Comparison of ENCODE assay signal across 16 cellular contexts in the genomic region with DNA sequence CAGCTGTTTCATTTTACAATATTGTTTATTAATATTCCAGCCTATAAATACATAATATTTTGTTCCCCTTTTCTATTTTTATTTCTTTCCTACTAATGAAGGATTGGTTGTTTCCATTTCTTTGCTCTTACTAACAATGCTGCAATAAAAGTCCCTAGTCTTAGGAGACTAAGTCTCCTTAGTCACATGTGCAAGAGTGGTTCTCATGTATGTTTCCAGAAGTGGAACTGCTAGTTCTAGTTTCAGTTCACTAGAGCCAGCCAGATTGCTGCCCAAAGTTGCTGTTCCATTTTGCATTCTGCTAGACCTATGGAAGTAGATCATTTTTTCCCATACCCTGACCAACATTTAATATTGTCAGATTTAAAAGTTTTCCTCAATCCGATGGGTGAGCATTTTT. TPM values are rescaled to one million over a fixed set of nuclear protein-coding genes. Genes with fewer than 3 reads are reported as not detected.
A peak's percentile ranks its signal among the peaks of the same experiment; 100 is the strongest.
DNase-seq lines count a peak whose midpoint lies in the region; ATAC-seq lines count a peak whose summit lies in the region.
"Had no signal": no experiment of that assay in that cellular context is flagged by ENCODE, and none has a peak within 500 bp of the region (broad histone marks: within the 10 kb centered on the region; RNA-seq: fewer than 3 reads in every experiment).

No MANE protein-coding gene starts in this region.

- peak; percentile 12 for DNase-seq in putamen (ENCODE audit: low spot score)
- no peak for DNase-seq in nucleus accumbens (lab: John Stamatoyannopoulos, UW)
- DNase-seq in DMS79 (lab: John Stamatoyannopoulos, UW): no peak
- no peak for DNase-seq in mucosa of gallbladder (ENCODE audit: low spot score)
- DNase-seq in DMS 273 (lab: John Stamatoyannopoulos, UW; ENCODE audit: unreplicated experiment): no peak
- DNase-seq: activated CD4-positive, alpha-beta T cell treated with anti-CD3 and anti-CD28 coated beads for 48 hours; activated effector memory CD4-positive, alpha-beta T cell treated with Interleukin-2 at 50 U/mL for 16 hours; COR-L47; heart left ventricle; NCI-H1417; stimulated activated CD4-positive, alpha-beta T cell treated with anti-CD3 and anti-CD28 coated beads, Interleukin-4, amount 100 ng/mL, for 4 hours; T-cell had no signal

- ATAC-seq in GM18868 (IDR thresholded peaks at IDR 0.05; ENCODE audit: unreplicated experiment) (peak; percentile 99), HG02642 (IDR thresholded peaks at IDR 0.05; ENCODE audit: poor library complexity, unreplicated experiment) (peak; percentile 70), HG03565 (IDR thresholded peaks at IDR 0.05; ENCODE audit: unreplicated experiment) (peak; percentile 83)
- ATAC-seq: heart left ventricle, T-cell had no signal

RNA-seq across cellular contexts. Expression of a gene that starts 44.3 kb away (rescaled TPM):
- 3.3 TPM for total RNA-seq in mucosa of gallbladder
- total RNA-seq: lung microvascular endothelial cell had no signal

RNA-seq across cellular contexts. Expression of a gene that starts 44.4 kb away (rescaled TPM):
- total RNA-seq in mucosa of gallbladder: 9.2 TPM

RNA-seq across cellular contexts. Expression of a gene that starts 57.8 kb away (rescaled TPM):
- total RNA-seq in mucosa of gallbladder: 10.6 TPM
